ENCODE assay signal across 8 cellular contexts in genomic region chr3:184337315-184337714, GRCh38. TPM values are rescaled to one million over a fixed set of nuclear protein-coding genes. Genes with fewer than 3 reads are reported as not detected.
DNase-seq lines count a peak whose midpoint lies in the region; ATAC-seq and TF ChIP-seq lines count a peak whose summit lies in the region.

A gene with protein sequence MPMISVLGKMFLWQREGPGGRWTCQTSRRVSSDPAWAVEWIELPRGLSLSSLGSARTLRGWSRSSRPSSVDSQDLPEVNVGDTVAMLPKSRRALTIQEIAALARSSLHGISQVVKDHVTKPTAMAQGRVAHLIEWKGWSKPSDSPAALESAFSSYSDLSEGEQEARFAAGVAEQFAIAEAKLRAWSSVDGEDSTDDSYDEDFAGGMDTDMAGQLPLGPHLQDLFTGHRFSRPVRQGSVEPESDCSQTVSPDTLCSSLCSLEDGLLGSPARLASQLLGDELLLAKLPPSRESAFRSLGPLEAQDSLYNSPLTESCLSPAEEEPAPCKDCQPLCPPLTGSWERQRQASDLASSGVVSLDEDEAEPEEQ (plus strand): TSS chr3:184337600. CDS start chr3:184337631, 31 bp downstream.

- no peak for ATAC-seq in GM18861 (IDR thresholded peaks at IDR 0.05; ENCODE audit: unreplicated experiment)

- peak within 1 kb of the TSS; percentile 87 for H3K27ac ChIP-seq in temporal lobe (ENCODE audit: low read depth, low read length)

- DNase-seq in AG10803 (ENCODE audit: low read depth) (peak; percentile 50), NCI-H446 treated with DMSO at 0.1 percent for 48 hours (lab: John Stamatoyannopoulos, UW) (peak; percentile 51), dermis blood vessel endothelial cell (peak; percentile 37), medulla oblongata (ENCODE audit: extremely low spot score) (peak; percentile 80), NCI-H510A treated with DMSO at 0.1 percent for 48 hours (lab: John Stamatoyannopoulos, UW) (no peak), NCI-H2107 (lab: John Stamatoyannopoulos, UW) (no peak)

- peak within 1 kb of the TSS; percentile 73 for H3K4me3 ChIP-seq in AG10803 (ENCODE audit: low read length)

- TF ChIP-seq CTCF in AG10803 (conservative IDR thresholded peaks at IDR 0.05; ENCODE audit: low read length) = no peak

RNA-seq across cellular contexts. Expression of the gene that starts here (rescaled TPM):
- total RNA-seq in dermis blood vessel endothelial cell (32.9 and 50.5 TPM in 2 replicates), temporal lobe (40.1 TPM)

Comparison
In these comparisons a context has a peak if more than half of its experiments do, and no peak if none do; other contexts are left out.
1. DNase-seq: peak in AG10803 (single experiment), NCI-H446 treated with DMSO at 0.1 percent for 48 hours (single experiment), dermis blood vessel endothelial cell (single experiment) and medulla oblongata (single experiment); none in NCI-H510A treated with DMSO at 0.1 percent for 48 hours (single experiment) and NCI-H2107 (single experiment).